Comparison of ENCODE assay signal across 23 cellular contexts in the genomic region with DNA sequence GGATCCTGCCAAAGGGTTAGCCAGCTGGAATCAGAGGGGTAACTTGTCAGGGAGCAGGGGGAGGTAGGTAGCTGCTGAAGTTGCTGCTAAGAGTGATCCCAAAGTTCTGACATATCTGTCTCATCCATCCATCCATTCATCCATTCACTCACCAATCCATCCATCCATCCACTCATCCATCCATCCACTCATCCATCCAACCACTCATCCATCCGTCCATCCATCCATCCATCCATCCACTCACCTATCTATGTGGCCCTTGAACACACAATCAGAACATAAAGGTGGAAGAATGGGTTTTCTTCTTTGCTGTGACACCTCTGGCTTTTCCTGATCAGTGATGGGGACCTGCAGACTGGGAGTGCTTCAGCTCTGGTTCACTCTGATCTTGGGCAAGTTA. TPM values are rescaled to one million over a fixed set of nuclear protein-coding genes. Genes with fewer than 3 reads are reported as not detected.
"Had no signal": no experiment of that assay in that cellular context is flagged by ENCODE, and none has a peak within 500 bp of the region (broad histone marks: within the 10 kb centered on the region; RNA-seq: fewer than 3 reads in every experiment).

No MANE protein-coding gene starts in this region.

- H3K9me3 ChIP-seq: ascending aorta, body of pancreas, Peyer's patch, SJCRH30, SK-N-SH had no signal

- H3K4me3 Mint-ChIP-seq: activated CD8-positive, alpha-beta memory T cell treated with anti-CD3 and anti-CD28 coated beads, Interleukin-2, amount 10 ng/mL, durations not matched to agents 7 days and 5 days; activated naive CD8-positive, alpha-beta T cell treated with anti-CD3 and anti-CD28 coated beads, Interleukin-2, amount 50 U/mL, for 24 hours; activated T-cell treated with anti-CD3 and anti-CD28 coated beads, Interleukin-2, amount 50 U/mL, for 24 hours had no signal

- H3K36me3 ChIP-seq: ascending aorta, Peyer's patch, SJCRH30 had no signal

- H3K27ac ChIP-seq: ascending aorta, body of pancreas, Peyer's patch, RWPE1, SJCRH30 had no signal

- DNase-seq: amniotic stem cell, NCI-H1092, NCI-H1930, NCI-H2171, NCI-H2227 treated with DMSO at 0.1 percent for 48 hours, NCI-H446 treated with DMSO at 0.1 percent for 48 hours, NCI-H524 treated with DMSO at 0.1 percent for 48 hours, NCI-H748 treated with DMSO at 0.1 percent for 48 hours, Right ventricle myocardium superior had no signal

- H3K27me3 ChIP-seq: ascending aorta, body of pancreas, Peyer's patch, SJCRH30 had no signal

- H3K4me3 ChIP-seq: ascending aorta, body of pancreas, Peyer's patch, SJCRH30 had no signal

- H3K27ac Mint-ChIP-seq: activated CD8-positive, alpha-beta memory T cell treated with anti-CD3 and anti-CD28 coated beads, Interleukin-2, amount 10 ng/mL, durations not matched to agents 7 days and 5 days; activated naive CD4-positive, alpha-beta T cell treated with anti-CD3 and anti-CD28 coated beads, Interleukin-2, amount 50 U/mL, for 72 hours; activated naive CD8-positive, alpha-beta T cell treated with anti-CD3 and anti-CD28 coated beads, Interleukin-2, amount 50 U/mL, for 24 hours; activated T-cell treated with anti-CD3 and anti-CD28 coated beads, Interleukin-2, amount 50 U/mL, for 24 hours had no signal

- H3K4me1 ChIP-seq: SJCRH30 had no signal

RNA-seq across cellular contexts. Expression of a gene that starts 3.0 kb away (rescaled TPM):
- total RNA-seq: activated CD8-positive, alpha-beta memory T cell treated with anti-CD3 and anti-CD28 coated beads, Interleukin-2, amount 10 ng/mL, durations not matched to agents 7 days and 5 days; activated naive CD4-positive, alpha-beta T cell treated with anti-CD3 and anti-CD28 coated beads, Interleukin-2, amount 50 U/mL, for 72 hours; ascending aorta; body of pancreas; bronchial epithelial cell; chondrocyte; MCF 10A; OCI-LY7; Right ventricle myocardium superior; SJCRH30 had no signal
- polyA plus RNA-seq: SK-N-SH had no signal

RNA-seq across cellular contexts. Expression of a gene that starts 16.1 kb away (rescaled TPM):
- total RNA-seq: ascending aorta, body of pancreas, bronchial epithelial cell, chondrocyte, MCF 10A, SJCRH30 had no signal
